In the genomic region with DNA sequence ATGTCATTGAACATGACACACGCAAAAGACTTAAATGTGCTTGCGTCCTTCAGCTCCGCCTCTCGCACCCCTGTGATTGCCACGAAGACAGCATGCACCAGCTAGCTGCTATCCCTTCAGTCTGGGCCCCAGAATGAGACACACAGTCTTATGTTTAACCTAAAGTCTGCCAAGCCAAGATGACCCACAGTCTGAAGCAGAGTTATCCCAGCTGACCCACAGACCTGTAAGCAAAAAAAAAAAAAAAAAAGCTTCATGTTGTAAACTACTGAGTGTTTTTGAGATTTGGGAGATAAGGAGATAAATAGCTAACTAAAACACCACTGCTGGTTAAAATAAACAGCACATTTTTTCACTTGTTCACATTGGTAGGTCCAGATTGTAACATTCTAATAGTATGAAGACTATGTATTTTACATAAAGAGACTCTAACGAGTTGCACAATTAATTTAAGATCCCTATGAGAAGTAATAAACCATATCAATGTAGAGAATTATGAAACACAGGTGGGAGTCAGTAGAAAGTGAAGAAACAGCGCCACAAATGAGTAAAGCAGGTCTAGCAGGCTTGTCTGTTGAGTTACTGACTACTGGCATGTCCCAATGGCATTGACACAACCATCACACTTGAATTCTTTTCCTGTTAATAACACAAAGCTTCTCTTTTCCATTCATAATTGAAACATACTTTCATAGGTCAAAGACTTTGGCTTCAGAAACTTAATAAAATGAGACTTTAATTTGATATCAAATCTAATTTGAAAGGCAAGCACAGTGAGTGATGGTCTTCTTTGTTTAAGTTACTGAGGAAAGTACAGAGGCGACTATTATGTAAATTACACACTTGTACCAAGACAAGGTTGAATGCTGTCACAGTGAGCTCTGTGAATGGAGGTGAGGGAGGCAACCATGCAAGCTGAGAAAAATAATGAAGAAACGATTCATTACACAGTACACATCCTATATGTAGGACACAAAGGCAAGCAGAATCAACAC, we compare ENCODE assay signal across 17 cellular contexts. TPM values are rescaled to one million over a fixed set of nuclear protein-coding genes. Genes with fewer than 3 reads are reported as not detected.
A peak's percentile ranks its signal among the peaks of the same experiment; 100 is the strongest.
DNase-seq lines count a peak whose midpoint lies in the region; ATAC-seq and TF ChIP-seq lines count a peak whose summit lies in the region.
"Had no signal": no experiment of that assay in that cellular context is flagged by ENCODE, and none has a peak within 500 bp of the region (broad histone marks: within the 10 kb centered on the region; RNA-seq: fewer than 3 reads in every experiment).

No MANE protein-coding gene starts in this region.

- CTCF ChIA-PET in IMR-90 (lab: Yijun Ruan, JAX): interaction anchor here (0.9 kb wide), 1 partner anchor 53 kb away, joined by 3 read pairs; no protein-coding TSS in a partner anchor
- CTCF ChIA-PET in PC-9 (lab: Charles Lee): interaction anchor here (0.5 to 0.6 kb wide), 2 partner anchors 139 to 638 kb away, joined by 3 read pairs; no protein-coding TSS in a partner anchor

- no peak overlapping the region for H3K4me3 ChIP-seq in IMR-90 (ENCODE audit: insufficient read depth, low read depth, low read length)
- no peak overlapping the region for H3K4me3 ChIP-seq in PC-9
- no peak overlapping the region for H3K4me3 ChIP-seq in esophagus muscularis mucosa
- no peak overlapping the region for H3K4me3 ChIP-seq in spleen
- no peak overlapping the region for H3K4me3 ChIP-seq in psoas muscle

- H3K56ac ChIP-seq in IMR-90 (ENCODE audit: extremely low read depth, insufficient read depth, low read length): no peak overlapping the region

- dilution Hi-C loops in IMR-90 (cut with HindIII; ENCODE audit: low sequenced_read_pairs, unreplicated experiment): no loop called here

- in situ Hi-C loops in IMR-90 (cut with MboI; ENCODE audit: low sequenced_read_pairs): no loop called here

- H2BK15ac ChIP-seq in IMR-90 (ENCODE audit: low read depth, low read length): no peak overlapping the region

- H3K27me3 ChIP-seq in IMR-90 (ENCODE audit: control insufficient read depth, insufficient read depth, low read length) (no peaks in the 10 kb centered on the region), PC-9 (ENCODE audit: insufficient read depth, low read depth) (no peaks in the 10 kb centered on the region), esophagus muscularis mucosa (no peaks in the 10 kb centered on the region), spleen (replicated peaks in 1 of 7) (no peaks in the 10 kb centered on the region), psoas muscle (ENCODE audit: insufficient read depth in 3 of 3, low read length in 2 of 3) (no peaks in the 10 kb centered on the region)

- TF ChIP-seq RAD21 in IMR-90 (IDR thresholded peaks at IDR 0.05; ENCODE audit: low read length): no peak

- H3K4me2 ChIP-seq in IMR-90 (ENCODE audit: low read depth, low read length): no peak overlapping the region
- H3K4me2 ChIP-seq in PC-9: peak overlapping the region; percentile 12; the same call in 1 of the 2 replicates

- intact Hi-C loops in IMR-90 (cut with micrococcal nuclease): no loop called here
- intact Hi-C loops in PC-9 (cut with micrococcal nuclease; ENCODE audit: unreplicated experiment): no loop called here
- intact Hi-C loops in esophagus muscularis mucosa (cut with DNase I): no loop called here
- intact Hi-C loops in spleen (cut with DNase I; ENCODE audit: low total_unique reads): no loop called here
- intact Hi-C loops in psoas muscle (cut with DNase I): no loop called here

- no peak overlapping the region for H2BK5ac ChIP-seq in IMR-90 (ENCODE audit: low read depth, low read length, poor library complexity, severe bottlenecking)

- ATAC-seq in IMR-90 (ENCODE audit: low read depth) (peak; percentile 70), psoas muscle (no peak)

- H3K9me3 ChIP-seq in IMR-90 (ENCODE audit: control insufficient read depth, insufficient read depth, low read length) (no peaks in the 10 kb centered on the region), PC-9 (ENCODE audit: insufficient read depth, low read depth) (no peaks in the 10 kb centered on the region), esophagus muscularis mucosa (no peaks in the 10 kb centered on the region), spleen (no peaks in the 10 kb centered on the region), psoas muscle (no peaks in the 10 kb centered on the region)

- TF ChIP-seq EP300 in esophagus muscularis mucosa (IDR thresholded peaks at IDR 0.05): no peak

- no peak overlapping the region for H3K9ac ChIP-seq in IMR-90 (ENCODE audit: low read depth, low read length)

- H2BK120ac ChIP-seq in IMR-90 (ENCODE audit: low read depth, low read length): no peak overlapping the region

- H3F3A ChIP-seq in PC-9 (ENCODE audit: insufficient read depth, low read depth): peaks cover 4% of the 10 kb centered on the region; the same call in 1 of the 2 replicates

- no peak overlapping the region for H4K5ac ChIP-seq in IMR-90 (ENCODE audit: low read depth, low read length)

- no peak overlapping the region for H4K8ac ChIP-seq in IMR-90 (ENCODE audit: low read depth in 2 of 2, low read length in 2 of 2)

- TF ChIP-seq POLR2A in IMR-90 (IDR thresholded peaks at IDR 0.05; ENCODE audit: low read depth, low read length): no peak
- no peak for TF ChIP-seq POLR2A in esophagus muscularis mucosa (IDR thresholded peaks at IDR 0.05; ENCODE audit: low read depth)
- no peak for TF ChIP-seq POLR2A in spleen (IDR thresholded peaks at IDR 0.05)

- H3K27ac ChIP-seq in IMR-90 (ENCODE audit: insufficient read depth, low read length) (no peak overlapping the region), PC-9 (no peak overlapping the region), esophagus muscularis mucosa (replicated peaks in 1 of 4) (no peak overlapping the region), spleen (peak overlapping the region in 6 of 8 donors; percentile 6 to 64 (median 51)), psoas muscle (no peak overlapping the region)

- BruUV-seq in IMR-90 (replicated peaks; lab: Mats Ljungman, UMichigan) (no TSS peak), PC-9 (replicated peaks; lab: Mats Ljungman, UMichigan) (no TSS peak)

- H3K4me1 ChIP-seq in IMR-90 (ENCODE audit: control insufficient read depth, insufficient read depth, low read length): peaks cover 4% of the 10 kb centered on the region
- H3K4me1 ChIP-seq in PC-9 (replicated peaks; ENCODE audit: insufficient read depth): peaks cover 30% of the 10 kb centered on the region
- peaks cover 0 to 6% (median 2%) of the 10 kb centered on the region in 4 donors for H3K4me1 ChIP-seq in esophagus muscularis mucosa
- H3K4me1 ChIP-seq in spleen: peaks cover 0 to 23% (median 12%) of the 10 kb centered on the region in 6 donors
- H3K4me1 ChIP-seq in psoas muscle: no peaks in the 10 kb centered on the region

- H3K9me1 ChIP-seq in IMR-90 (ENCODE audit: insufficient read depth, low read length): no peaks in the 10 kb centered on the region

- H4K20me1 ChIP-seq in IMR-90 (ENCODE audit: insufficient read depth, low read length): no peaks in the 10 kb centered on the region
- H4K20me1 ChIP-seq in PC-9 (ENCODE audit: insufficient read depth): no peaks in the 10 kb centered on the region

- no peaks in the 10 kb centered on the region for H3K9me2 ChIP-seq in PC-9 (ENCODE audit: insufficient read depth)

- H3K36me3 ChIP-seq in IMR-90 (ENCODE audit: control insufficient read depth, insufficient read depth, low read length) (no peaks in the 10 kb centered on the region), PC-9 (ENCODE audit: low read depth) (no peaks in the 10 kb centered on the region), esophagus muscularis mucosa (no peaks in the 10 kb centered on the region), spleen (no peaks in the 10 kb centered on the region), psoas muscle (ENCODE audit: insufficient read depth in 1 of 2, low read depth in 1 of 2) (no peaks in the 10 kb centered on the region)

- peak overlapping the region; percentile 12; the same call in 1 of the 2 replicates for H2AK5ac ChIP-seq in IMR-90 (ENCODE audit: low read depth, low read length)

- H3K4ac ChIP-seq in IMR-90 (ENCODE audit: low read depth, low read length): no peak overlapping the region

- no peak overlapping the region for H2BK20ac ChIP-seq in IMR-90 (ENCODE audit: low read depth, low read length)

- H3K79me2 ChIP-seq in PC-9 (ENCODE audit: low read depth): no peaks in the 10 kb centered on the region

- no peaks in the 10 kb centered on the region for H3K79me1 ChIP-seq in IMR-90 (ENCODE audit: low read depth in 1 of 2, low read length in 2 of 2)

- H3K18ac ChIP-seq in IMR-90 (ENCODE audit: low read depth, low read length): no peak overlapping the region

- TF ChIP-seq CTCF in IMR-90 (conservative IDR thresholded peaks at IDR 0.05; ENCODE audit: low read depth, low read length): no peak
- no peak for TF ChIP-seq CTCF in PC-9 (conservative IDR thresholded peaks at IDR 0.05)
- no peak for TF ChIP-seq CTCF in esophagus muscularis mucosa (IDR thresholded peaks at IDR 0.05)
- TF ChIP-seq CTCF in spleen (IDR thresholded peaks at IDR 0.05 in 8 of 11, conservative IDR thresholded peaks at IDR 0.05 in 3 of 11): no peak
- no peak for TF ChIP-seq CTCF in psoas muscle (IDR thresholded peaks at IDR 0.05)

- DNase-seq in IMR-90: peak; percentile 15
- DNase-seq in PC-9: peak in 1 of 2 experiments; percentile 84
- DNase-seq in esophagus muscularis mucosa (ENCODE audit: extremely low spot score): peak; percentile 8
- DNase-seq in spleen: no peak
- no peak for DNase-seq in C1 segment of cervical spinal cord (lab: John Stamatoyannopoulos, UW)
- DNase-seq in NCI-H2029 (lab: John Stamatoyannopoulos, UW): no peak
- no peak for DNase-seq in psoas muscle
- DNase-seq: ACHN, AML-193, DMS79 treated with DMSO at 0.1 percent for 48 hours, HFFc6, NCI-H1436, NCI-H2081, NCI-H2171 treated with DMSO at 0.1 percent for 48 hours, NCI-H446, Right ventricle myocardium superior, SW 1271 had no signal

- no peak overlapping the region for H2AFZ ChIP-seq in IMR-90 (replicated peaks; ENCODE audit: low read length, poor library complexity)
- no peak overlapping the region for H2AFZ ChIP-seq in PC-9

- 94% methylated on average over 3 of the region's 9 CpGs; no CpG with 5 or more reads in 1 of the 2 experiments for WGBS in IMR-90 (ENCODE audit: extremely low coverage in 2 of 2, insufficient read length in 1 of 2), 2 experiments
- WGBS in esophagus muscularis mucosa: 93% methylated on average over 9 of the region's 9 CpGs
- WGBS in spleen, 5 donors: 85 to 92% (median 90%) methylated on average over 9 of the region's 9 CpGs
- 92 to 93% (median 92%) methylated on average over 9 of the region's 9 CpGs for WGBS in psoas muscle, 3 donors

- no peak overlapping the region for H2AK9ac ChIP-seq in IMR-90 (replicated peaks; ENCODE audit: low read depth, low read length, poor library complexity)

- H4K91ac ChIP-seq in IMR-90 (ENCODE audit: insufficient read depth, low read depth, low read length): no peak overlapping the region

- H3K23ac ChIP-seq in IMR-90 (ENCODE audit: low read depth, low read length): no peak overlapping the region

- POLR2A ChIA-PET in IMR-90 (lab: Charles Lee; ENCODE audit: unreplicated experiment) (interaction anchor here (0.5 to 0.6 kb wide), 4 partner anchors 36 to 1668 kb away, joined by 5 to 11 read pairs (median 7); no protein-coding TSS in a partner anchor), PC-9 (lab: Charles Lee; ENCODE audit: unreplicated experiment) (no interaction called here)

- no peak overlapping the region for H3K14ac ChIP-seq in IMR-90 (replicated peaks; ENCODE audit: low read depth, low read length)

RNA-seq across cellular contexts. Expression of gene CCDC28A, which starts 47.2 kb away (rescaled TPM):
- total RNA-seq in IMR-90 (2012; rRNA removed) (6.8 and 8.9 TPM in 2 replicates), PC-9 (2021) (10.1 and 12.3 TPM in 2 replicates), esophagus muscularis mucosa (10 to 100 TPM; 18.3 to 26.0 (median 22.1) TPM), spleen (10 to 100 TPM; 20.0 to 36.9 (median 28.9) TPM), psoas muscle (1 to 10 TPM; 4.7 to 6.7 (median 5.3) TPM)
- polyA plus RNA-seq in IMR-90 (2012; rRNA removed) (6.4 and 8.0 TPM in 2 replicates), spleen (10 to 100 TPM; 35.3 to 43.9 (median 43.0) TPM), psoas muscle (1 to 10 TPM; 5.1 to 5.7 (median 5.6) TPM)
- 2.1 and 3.1 TPM in 2 replicates for polyA plus RNA-seq in IMR-90 (2012; cell fraction: cytosol; rRNA removed)
- 0.92 and 7.8 TPM in 2 replicates for polyA plus RNA-seq in IMR-90 (2012; cell fraction: nucleus; rRNA removed; ENCODE audit: low replicate concordance)

Comparison
In these comparisons a context has a peak if more than half of its experiments do, and no peak if none do; other contexts are left out.
1. DNase-seq: peak in IMR-90 (single experiment) and esophagus muscularis mucosa (single experiment); none in spleen (single experiment), C1 segment of cervical spinal cord (0 of 14), NCI-H2029 (single experiment) and psoas muscle (0 of 2).
2. H3K27ac ChIP-seq: peak in spleen (6 of 8); none in IMR-90 (single experiment), PC-9 (single experiment), esophagus muscularis mucosa (0 of 4) and psoas muscle (single experiment).